1 cellular context compared by ENCODE assay signal in the genomic region with DNA sequence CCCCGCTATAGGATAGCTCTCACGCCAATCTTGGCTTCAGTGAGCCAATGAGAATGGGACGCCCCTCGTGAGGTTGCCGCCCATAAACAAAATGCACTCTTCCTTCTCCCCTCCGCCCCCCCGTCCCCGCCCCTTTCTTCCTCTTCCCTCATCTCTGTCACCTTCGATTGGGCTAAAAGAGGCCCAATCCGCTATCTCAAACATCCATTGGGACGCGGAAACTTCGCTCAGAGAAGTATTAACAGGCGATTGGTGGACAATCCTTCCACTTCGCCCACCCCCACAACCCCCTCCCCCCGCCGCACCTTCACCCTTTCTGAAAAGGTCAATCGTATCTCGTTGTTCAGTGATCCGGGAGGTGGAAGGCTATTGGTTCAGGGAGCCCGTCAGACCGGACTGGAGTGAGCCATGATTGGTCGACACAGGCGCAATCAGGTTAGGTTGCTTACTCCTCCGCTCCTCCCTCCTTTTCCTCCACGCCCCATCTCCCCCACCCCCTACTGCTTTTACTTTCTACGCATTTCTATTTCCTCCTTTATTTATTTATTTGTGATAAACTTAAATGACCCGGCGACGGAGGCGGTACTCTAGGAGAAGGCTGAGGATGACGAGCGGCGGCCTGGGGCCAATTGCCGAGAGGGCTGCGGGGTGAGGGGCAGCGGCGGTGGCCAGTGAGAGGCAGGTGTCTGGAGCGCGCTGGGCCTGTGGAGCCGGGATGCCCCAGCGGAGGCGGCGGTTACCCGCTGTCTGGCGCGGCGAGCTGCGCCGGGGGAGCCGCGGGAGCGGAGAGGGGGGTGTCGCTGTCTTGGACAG.
TF ChIP-seq lines count a peak whose summit lies in the region.

No MANE protein-coding gene starts in this region.

TF ChIP-seq in HepG2, 621 proteins besides CTCF, POLR2A, EP300 and RAD21 (continued from another document and continues in another):
- TF ChIP-seq, protein P1, sequence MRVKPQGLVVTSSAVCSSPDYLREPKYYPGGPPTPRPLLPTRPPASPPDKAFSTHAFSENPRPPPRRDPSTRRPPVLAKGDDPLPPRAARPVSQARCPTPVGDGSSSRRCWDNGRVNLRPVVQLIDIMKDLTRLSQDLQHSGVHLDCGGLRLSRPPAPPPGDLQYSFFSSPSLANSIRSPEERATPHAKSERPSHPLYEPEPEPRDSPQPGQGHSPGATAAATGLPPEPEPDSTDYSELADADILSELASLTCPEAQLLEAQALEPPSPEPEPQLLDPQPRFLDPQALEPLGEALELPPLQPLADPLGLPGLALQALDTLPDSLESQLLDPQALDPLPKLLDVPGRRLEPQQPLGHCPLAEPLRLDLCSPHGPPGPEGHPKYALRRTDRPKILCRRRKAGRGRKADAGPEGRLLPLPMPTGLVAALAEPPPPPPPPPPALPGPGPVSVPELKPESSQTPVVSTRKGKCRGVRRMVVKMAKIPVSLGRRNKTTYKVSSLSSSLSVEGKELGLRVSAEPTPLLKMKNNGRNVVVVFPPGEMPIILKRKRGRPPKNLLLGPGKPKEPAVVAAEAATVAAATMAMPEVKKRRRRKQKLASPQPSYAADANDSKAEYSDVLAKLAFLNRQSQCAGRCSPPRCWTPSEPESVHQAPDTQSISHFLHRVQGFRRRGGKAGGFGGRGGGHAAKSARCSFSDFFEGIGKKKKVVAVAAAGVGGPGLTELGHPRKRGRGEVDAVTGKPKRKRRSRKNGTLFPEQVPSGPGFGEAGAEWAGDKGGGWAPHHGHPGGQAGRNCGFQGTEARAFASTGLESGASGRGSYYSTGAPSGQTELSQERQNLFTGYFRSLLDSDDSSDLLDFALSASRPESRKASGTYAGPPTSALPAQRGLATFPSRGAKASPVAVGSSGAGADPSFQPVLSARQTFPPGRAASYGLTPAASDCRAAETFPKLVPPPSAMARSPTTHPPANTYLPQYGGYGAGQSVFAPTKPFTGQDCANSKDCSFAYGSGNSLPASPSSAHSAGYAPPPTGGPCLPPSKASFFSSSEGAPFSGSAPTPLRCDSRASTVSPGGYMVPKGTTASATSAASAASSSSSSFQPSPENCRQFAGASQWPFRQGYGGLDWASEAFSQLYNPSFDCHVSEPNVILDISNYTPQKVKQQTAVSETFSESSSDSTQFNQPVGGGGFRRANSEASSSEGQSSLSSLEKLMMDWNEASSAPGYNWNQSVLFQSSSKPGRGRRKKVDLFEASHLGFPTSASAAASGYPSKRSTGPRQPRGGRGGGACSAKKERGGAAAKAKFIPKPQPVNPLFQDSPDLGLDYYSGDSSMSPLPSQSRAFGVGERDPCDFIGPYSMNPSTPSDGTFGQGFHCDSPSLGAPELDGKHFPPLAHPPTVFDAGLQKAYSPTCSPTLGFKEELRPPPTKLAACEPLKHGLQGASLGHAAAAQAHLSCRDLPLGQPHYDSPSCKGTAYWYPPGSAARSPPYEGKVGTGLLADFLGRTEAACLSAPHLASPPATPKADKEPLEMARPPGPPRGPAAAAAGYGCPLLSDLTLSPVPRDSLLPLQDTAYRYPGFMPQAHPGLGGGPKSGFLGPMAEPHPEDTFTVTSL (CRISPR knock-in tag; IDR thresholded peaks at IDR 0.05; ENCODE audit: borderline replicate concordance): 0 out of 2 replicates have a peak, but pooled peaks have one; percentile 18
- TF ChIP-seq ISX (CRISPR knock-in tag; conservative IDR thresholded peaks at IDR 0.05) (no peak), THAP11 (CRISPR knock-in tag; IDR thresholded peaks at IDR 0.05) (no peak; the same call in 1 of the 2 replicates), HDAC2 (CRISPR knock-in tag; IDR thresholded peaks at IDR 0.05) (no peak), POGK (CRISPR knock-in tag; conservative IDR thresholded peaks at IDR 0.05) (peak; percentile 76; the same call in 1 of the 2 replicates), ZNF644 (CRISPR knock-in tag; IDR thresholded peaks at IDR 0.05; ENCODE audit: low read depth) (no peak), PCBP1 (IDR thresholded peaks at IDR 0.05; ENCODE audit: borderline replicate concordance, low read depth, low read length) (no peak), ZBTB7A (CRISPR knock-in tag; IDR thresholded peaks at IDR 0.05) (no peak), SKI (IDR thresholded peaks at IDR 0.05; ENCODE audit: partially characterized antibody) (peak; percentile 79), ZNF558 (CRISPR knock-in tag; IDR thresholded peaks at IDR 0.05; ENCODE audit: borderline replicate concordance) (no peak), SAP130 (CRISPR knock-in tag; IDR thresholded peaks at IDR 0.05; ENCODE audit: low read depth) (no peak; the same call in none of the 2 replicates), GLI4 (CRISPR knock-in tag; IDR thresholded peaks at IDR 0.05; ENCODE audit: borderline replicate concordance) (no peak), ZNF20 (CRISPR knock-in tag; IDR thresholded peaks at IDR 0.05) (no peak), ZC3H4 (CRISPR knock-in tag; IDR thresholded peaks at IDR 0.05; ENCODE audit: borderline replicate concordance) (no peak), BRCA1 (CRISPR knock-in tag; IDR thresholded peaks at IDR 0.05) (no peak), LBX2 (CRISPR knock-in tag; IDR thresholded peaks at IDR 0.05; ENCODE audit: borderline replicate concordance) (no peak), SKIL (CRISPR knock-in tag; IDR thresholded peaks at IDR 0.05; ENCODE audit: borderline replicate concordance) (no peak), SMC3 (IDR thresholded peaks at IDR 0.05; ENCODE audit: low read length) (no peak), PHF21A (CRISPR knock-in tag; IDR thresholded peaks at IDR 0.05) (peak; percentile 74), RXRB (CRISPR knock-in tag; IDR thresholded peaks at IDR 0.05; ENCODE audit: borderline replicate concordance) (peak; percentile 83), SYNCRIP (IDR thresholded peaks at IDR 0.05; ENCODE audit: insufficient read depth, low read depth, low read length) (no peak), ZNF138 (CRISPR knock-in tag; IDR thresholded peaks at IDR 0.05; ENCODE audit: low read depth) (no peak), MAFG (CRISPR knock-in tag; IDR thresholded peaks at IDR 0.05) (no peak), ZNF234 (CRISPR knock-in tag; conservative IDR thresholded peaks at IDR 0.05) (no peak), NFYB (CRISPR knock-in tag; IDR thresholded peaks at IDR 0.05) (peak; percentile 91), ZNF678 (CRISPR knock-in tag; IDR thresholded peaks at IDR 0.05) (no peak), PTBP1 (IDR thresholded peaks at IDR 0.05; ENCODE audit: low read depth, low read length, poor library complexity, severe bottlenecking) (no peak), ZNF569 (CRISPR knock-in tag; IDR thresholded peaks at IDR 0.05; ENCODE audit: borderline replicate concordance) (no peak), ZNF790 (CRISPR knock-in tag; IDR thresholded peaks at IDR 0.05; ENCODE audit: borderline replicate concordance) (no peak), ATRX (CRISPR knock-in tag; IDR thresholded peaks at IDR 0.05; ENCODE audit: borderline replicate concordance) (no peak), ZNF772 (CRISPR knock-in tag; IDR thresholded peaks at IDR 0.05) (no peak), RBM22 (optimal IDR thresholded peaks at IDR 0.05; ENCODE audit: low read length) (no peak), KDM3A (CRISPR knock-in tag; IDR thresholded peaks at IDR 0.05; ENCODE audit: low read depth) (no peak), SP2 (CRISPR knock-in tag; IDR thresholded peaks at IDR 0.05) (peak; percentile 90), AGO2 (optimal IDR thresholded peaks at IDR 0.05; ENCODE audit: low read depth, low read length) (peak; percentile 44)
- TF ChIP-seq, protein P2, sequence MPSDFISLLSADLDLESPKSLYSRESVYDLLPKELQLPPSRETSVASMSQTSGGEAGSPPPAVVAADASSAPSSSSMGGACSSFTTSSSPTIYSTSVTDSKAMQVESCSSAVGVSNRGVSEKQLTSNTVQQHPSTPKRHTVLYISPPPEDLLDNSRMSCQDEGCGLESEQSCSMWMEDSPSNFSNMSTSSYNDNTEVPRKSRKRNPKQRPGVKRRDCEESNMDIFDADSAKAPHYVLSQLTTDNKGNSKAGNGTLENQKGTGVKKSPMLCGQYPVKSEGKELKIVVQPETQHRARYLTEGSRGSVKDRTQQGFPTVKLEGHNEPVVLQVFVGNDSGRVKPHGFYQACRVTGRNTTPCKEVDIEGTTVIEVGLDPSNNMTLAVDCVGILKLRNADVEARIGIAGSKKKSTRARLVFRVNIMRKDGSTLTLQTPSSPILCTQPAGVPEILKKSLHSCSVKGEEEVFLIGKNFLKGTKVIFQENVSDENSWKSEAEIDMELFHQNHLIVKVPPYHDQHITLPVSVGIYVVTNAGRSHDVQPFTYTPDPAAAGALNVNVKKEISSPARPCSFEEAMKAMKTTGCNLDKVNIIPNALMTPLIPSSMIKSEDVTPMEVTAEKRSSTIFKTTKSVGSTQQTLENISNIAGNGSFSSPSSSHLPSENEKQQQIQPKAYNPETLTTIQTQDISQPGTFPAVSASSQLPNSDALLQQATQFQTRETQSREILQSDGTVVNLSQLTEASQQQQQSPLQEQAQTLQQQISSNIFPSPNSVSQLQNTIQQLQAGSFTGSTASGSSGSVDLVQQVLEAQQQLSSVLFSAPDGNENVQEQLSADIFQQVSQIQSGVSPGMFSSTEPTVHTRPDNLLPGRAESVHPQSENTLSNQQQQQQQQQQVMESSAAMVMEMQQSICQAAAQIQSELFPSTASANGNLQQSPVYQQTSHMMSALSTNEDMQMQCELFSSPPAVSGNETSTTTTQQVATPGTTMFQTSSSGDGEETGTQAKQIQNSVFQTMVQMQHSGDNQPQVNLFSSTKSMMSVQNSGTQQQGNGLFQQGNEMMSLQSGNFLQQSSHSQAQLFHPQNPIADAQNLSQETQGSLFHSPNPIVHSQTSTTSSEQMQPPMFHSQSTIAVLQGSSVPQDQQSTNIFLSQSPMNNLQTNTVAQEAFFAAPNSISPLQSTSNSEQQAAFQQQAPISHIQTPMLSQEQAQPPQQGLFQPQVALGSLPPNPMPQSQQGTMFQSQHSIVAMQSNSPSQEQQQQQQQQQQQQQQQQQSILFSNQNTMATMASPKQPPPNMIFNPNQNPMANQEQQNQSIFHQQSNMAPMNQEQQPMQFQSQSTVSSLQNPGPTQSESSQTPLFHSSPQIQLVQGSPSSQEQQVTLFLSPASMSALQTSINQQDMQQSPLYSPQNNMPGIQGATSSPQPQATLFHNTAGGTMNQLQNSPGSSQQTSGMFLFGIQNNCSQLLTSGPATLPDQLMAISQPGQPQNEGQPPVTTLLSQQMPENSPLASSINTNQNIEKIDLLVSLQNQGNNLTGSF (CRISPR knock-in tag; IDR thresholded peaks at IDR 0.05): no peak
- TF ChIP-seq, protein P3, sequence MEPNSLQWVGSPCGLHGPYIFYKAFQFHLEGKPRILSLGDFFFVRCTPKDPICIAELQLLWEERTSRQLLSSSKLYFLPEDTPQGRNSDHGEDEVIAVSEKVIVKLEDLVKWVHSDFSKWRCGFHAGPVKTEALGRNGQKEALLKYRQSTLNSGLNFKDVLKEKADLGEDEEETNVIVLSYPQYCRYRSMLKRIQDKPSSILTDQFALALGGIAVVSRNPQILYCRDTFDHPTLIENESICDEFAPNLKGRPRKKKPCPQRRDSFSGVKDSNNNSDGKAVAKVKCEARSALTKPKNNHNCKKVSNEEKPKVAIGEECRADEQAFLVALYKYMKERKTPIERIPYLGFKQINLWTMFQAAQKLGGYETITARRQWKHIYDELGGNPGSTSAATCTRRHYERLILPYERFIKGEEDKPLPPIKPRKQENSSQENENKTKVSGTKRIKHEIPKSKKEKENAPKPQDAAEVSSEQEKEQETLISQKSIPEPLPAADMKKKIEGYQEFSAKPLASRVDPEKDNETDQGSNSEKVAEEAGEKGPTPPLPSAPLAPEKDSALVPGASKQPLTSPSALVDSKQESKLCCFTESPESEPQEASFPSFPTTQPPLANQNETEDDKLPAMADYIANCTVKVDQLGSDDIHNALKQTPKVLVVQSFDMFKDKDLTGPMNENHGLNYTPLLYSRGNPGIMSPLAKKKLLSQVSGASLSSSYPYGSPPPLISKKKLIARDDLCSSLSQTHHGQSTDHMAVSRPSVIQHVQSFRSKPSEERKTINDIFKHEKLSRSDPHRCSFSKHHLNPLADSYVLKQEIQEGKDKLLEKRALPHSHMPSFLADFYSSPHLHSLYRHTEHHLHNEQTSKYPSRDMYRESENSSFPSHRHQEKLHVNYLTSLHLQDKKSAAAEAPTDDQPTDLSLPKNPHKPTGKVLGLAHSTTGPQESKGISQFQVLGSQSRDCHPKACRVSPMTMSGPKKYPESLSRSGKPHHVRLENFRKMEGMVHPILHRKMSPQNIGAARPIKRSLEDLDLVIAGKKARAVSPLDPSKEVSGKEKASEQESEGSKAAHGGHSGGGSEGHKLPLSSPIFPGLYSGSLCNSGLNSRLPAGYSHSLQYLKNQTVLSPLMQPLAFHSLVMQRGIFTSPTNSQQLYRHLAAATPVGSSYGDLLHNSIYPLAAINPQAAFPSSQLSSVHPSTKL (CRISPR knock-in tag; IDR thresholded peaks at IDR 0.05): 0 out of 2 replicates have a peak, but pooled peaks have one; percentile 37
